Comparison of ENCODE assay signal across 16 cellular contexts in genomic region chr2:45923701-45924100, GRCh38.
"Had no signal": no experiment of that assay in that cellular context is flagged by ENCODE, and none has a peak within 500 bp of the region (broad histone marks: within the 10 kb centered on the region; RNA-seq: fewer than 3 reads in every experiment).

No MANE protein-coding gene starts in this region.

- H3K27me3 Mint-ChIP-seq: activated CD8-positive, alpha-beta memory T cell treated with anti-CD3 and anti-CD28 coated beads, Interleukin-2, amount 10 ng/mL, durations not matched to agents 7 days and 5 days; activated T-cell treated with anti-CD3 and anti-CD28 coated beads, Interleukin-2, amount 50 U/mL, for 24 hours; stimulated activated naive CD8-positive, alpha-beta T cell treated with anti-CD3 and anti-CD28 coated beads, Interleukin-15, Interleukin-2, amounts not matched to agents 100 ng/mL and 50 ng/mL, for 24 hours had no signal

- ATAC-seq: activated CD4-positive, CD25-positive, alpha-beta regulatory T cell treated with anti-CD3 and anti-CD28 coated beads, Interleukin-2, amount 50 U/mL, for 24 hours; activated CD8-positive, alpha-beta memory T cell treated with anti-CD3 and anti-CD28 coated beads, Interleukin-2, amount 10 ng/mL, durations not matched to agents 7 days and 5 days; activated naive CD4-positive, alpha-beta T cell treated with anti-CD3 and anti-CD28 coated beads, Interleukin-2, amount 50 U/mL, for 72 hours; foreskin keratinocyte; sciatic nerve had no signal

- H3K4me3 Mint-ChIP-seq: activated CD8-positive, alpha-beta memory T cell treated with anti-CD3 and anti-CD28 coated beads, Interleukin-2, amount 10 ng/mL, durations not matched to agents 7 days and 5 days; activated T-cell treated with anti-CD3 and anti-CD28 coated beads, Interleukin-2, amount 50 U/mL, for 24 hours; stimulated activated naive CD8-positive, alpha-beta T cell treated with anti-CD3 and anti-CD28 coated beads, Interleukin-15, Interleukin-2, amounts not matched to agents 100 ng/mL and 50 ng/mL, for 24 hours had no signal

- H3K9me3 Mint-ChIP-seq: activated naive CD4-positive, alpha-beta T cell treated with anti-CD3 and anti-CD28 coated beads, Interleukin-2, amount 50 U/mL, for 72 hours; activated T-cell treated with anti-CD3 and anti-CD28 coated beads, Interleukin-2, amount 50 U/mL, for 24 hours; stimulated activated naive CD8-positive, alpha-beta T cell treated with anti-CD3 and anti-CD28 coated beads, Interleukin-15, Interleukin-2, amounts not matched to agents 100 ng/mL and 50 ng/mL, for 24 hours had no signal

- H3K36me3 ChIP-seq: cardiac muscle cell, vagina had no signal

- H3K9me3 ChIP-seq: vagina had no signal

- DNase-seq: activated CD4-positive, alpha-beta T cell treated with anti-CD3 and anti-CD28 coated beads, Interleukin-2, amount 50 U/mL, for 4 hours; activated CD8-positive, alpha-beta memory T cell treated with anti-CD3 and anti-CD28 coated beads, Interleukin-2, amount 10 ng/mL, durations not matched to agents 7 days and 5 days; activated effector memory CD4-positive, alpha-beta T cell treated with Interleukin-2 at 50 U/mL for 16 hours; activated T-cell treated with anti-CD3 and anti-CD28 coated beads, Interleukin-2, amount 50 U/mL, for 24 hours; head of caudate nucleus; islet precursor cell; midbrain; stimulated activated CD4-positive, alpha-beta T cell treated with anti-CD3 and anti-CD28 coated beads, Interleukin-2, amount 100 ng/mL, for 24 hours; T-helper 2 cell had no signal

- H3K27me3 ChIP-seq: cardiac muscle cell, foreskin keratinocyte, vagina had no signal

- H3K4me3 ChIP-seq: cardiac muscle cell, vagina had no signal

- H3K27ac ChIP-seq: cardiac muscle cell, foreskin keratinocyte, vagina had no signal

- H3K36me3 Mint-ChIP-seq: activated CD8-positive, alpha-beta memory T cell treated with anti-CD3 and anti-CD28 coated beads, Interleukin-2, amount 10 ng/mL, durations not matched to agents 7 days and 5 days; activated naive CD4-positive, alpha-beta T cell treated with anti-CD3 and anti-CD28 coated beads, Interleukin-2, amount 50 U/mL, for 72 hours had no signal

- H3K27ac Mint-ChIP-seq: activated CD8-positive, alpha-beta memory T cell treated with anti-CD3 and anti-CD28 coated beads, Interleukin-2, amount 10 ng/mL, durations not matched to agents 7 days and 5 days; activated T-cell treated with anti-CD3 and anti-CD28 coated beads, Interleukin-2, amount 50 U/mL, for 24 hours; stimulated activated naive CD8-positive, alpha-beta T cell treated with anti-CD3 and anti-CD28 coated beads, Interleukin-15, Interleukin-2, amounts not matched to agents 100 ng/mL and 50 ng/mL, for 24 hours had no signal
